8 cellular contexts compared by ENCODE assay signal in genomic region chr21:26965567-26966359, GRCh38. TPM values are rescaled to one million over a fixed set of nuclear protein-coding genes. Genes with fewer than 3 reads are reported as not detected.
DNase-seq lines count a peak whose midpoint lies in the region; ATAC-seq, FAIRE-seq and TF ChIP-seq lines count a peak whose summit lies in the region.

No MANE protein-coding gene starts in this region.

- H2AFZ ChIP-seq in PC-9 = no peak overlapping the region

- no TSS peak for BruUV-seq in PC-9 (replicated peaks; lab: Mats Ljungman, UMichigan)

- H3K27ac ChIP-seq in esophagus muscularis mucosa (replicated peaks in 1 of 4) (peak overlapping the region; percentile 75 to 90 (median 83)), PC-9 (no peak overlapping the region)

- H3K9me3 ChIP-seq in esophagus muscularis mucosa (no peaks in the 10 kb centered on the region), T-helper 17 cell (ENCODE audit: control insufficient read depth, low read length, poor library complexity, severe bottlenecking) (no peaks in the 10 kb centered on the region), PC-9 (ENCODE audit: insufficient read depth, low read depth) (no peaks in the 10 kb centered on the region)

- CTCF ChIA-PET in PC-9 (lab: Charles Lee) = no interaction called here

- H3F3A ChIP-seq in PC-9 (ENCODE audit: insufficient read depth, low read depth) = no peaks in the 10 kb centered on the region

- H3K4me3 ChIP-seq in esophagus muscularis mucosa (peak overlapping the region; percentile 64 to 76 (median 69)), PC-9 (no peak overlapping the region)

- H3K27me3 ChIP-seq in esophagus muscularis mucosa (peaks cover 0 to 11% (median 0%) of the 10 kb centered on the region in 4 donors), PC-9 (ENCODE audit: insufficient read depth, low read depth) (no peaks in the 10 kb centered on the region)

- TF ChIP-seq CTCF in esophagus muscularis mucosa (IDR thresholded peaks at IDR 0.05) = peak; percentile 6 to 64 (median 39)
- no peak for TF ChIP-seq CTCF in PC-9 (conservative IDR thresholded peaks at IDR 0.05)

- TF ChIP-seq EP300 in esophagus muscularis mucosa (IDR thresholded peaks at IDR 0.05) = no peak

- intact Hi-C loops in esophagus muscularis mucosa (cut with DNase I) = no loop called here
- intact Hi-C loops in PC-9 (cut with micrococcal nuclease; ENCODE audit: unreplicated experiment) = no loop called here

- peaks cover 4% of the 10 kb centered on the region for H3K4me1 Mint-ChIP-seq in T-helper 17 cell

- H3K4me3 Mint-ChIP-seq in T-helper 17 cell = no peak overlapping the region

- H3K4me2 ChIP-seq in PC-9 = no peak overlapping the region

- peaks cover 57% of the 10 kb centered on the region for H3K27me3 Mint-ChIP-seq in T-helper 17 cell

- ATAC-seq in T-helper 17 cell = no peak

- DNase-seq in AG08396 (ENCODE audit: low spot score) (peak; percentile 68), NCI-H1930 (lab: John Stamatoyannopoulos, UW) (peak; percentile 61 to 64), esophagus muscularis mucosa (ENCODE audit: extremely low spot score) (no peak), myocyte (ENCODE audit: low read depth) (peak; percentile 81), DMS153 treated with DMSO at 0.1 percent for 48 hours (lab: John Stamatoyannopoulos, UW; ENCODE audit: unreplicated experiment) (no peak), T-helper 17 cell (no peak), GM12892 (ENCODE audit: insufficient read length) (no peak), PC-9 (no peak)

- no peak overlapping the region for H3K27ac Mint-ChIP-seq in T-helper 17 cell

- H3K9me2 ChIP-seq in PC-9 (ENCODE audit: insufficient read depth) = no peaks in the 10 kb centered on the region

- FAIRE-seq in GM12892 (lab: Jason Lieb, UNC) = no peak

- no peaks in the 10 kb centered on the region for H3K79me2 ChIP-seq in PC-9 (ENCODE audit: low read depth)

- POLR2A ChIA-PET in PC-9 (lab: Charles Lee; ENCODE audit: unreplicated experiment) = no interaction called here

- no peak for TF ChIP-seq POLR2A in esophagus muscularis mucosa (IDR thresholded peaks at IDR 0.05; ENCODE audit: low read depth)
- no peak for TF ChIP-seq POLR2A in GM12892 (IDR thresholded peaks at IDR 0.05; ENCODE audit: low read depth, low read length)

- no peaks in the 10 kb centered on the region for H4K20me1 ChIP-seq in PC-9 (ENCODE audit: insufficient read depth)

- H3K36me3 Mint-ChIP-seq in T-helper 17 cell (ENCODE audit: low read depth) = no peaks in the 10 kb centered on the region

- peaks cover 8 to 68% (median 63%) of the 10 kb centered on the region in 4 donors for H3K4me1 ChIP-seq in esophagus muscularis mucosa
- no peaks in the 10 kb centered on the region for H3K4me1 ChIP-seq in PC-9 (replicated peaks; ENCODE audit: insufficient read depth)

- no peaks in the 10 kb centered on the region for H3K36me3 ChIP-seq in esophagus muscularis mucosa
- H3K36me3 ChIP-seq in PC-9 (ENCODE audit: low read depth) = no peaks in the 10 kb centered on the region

- WGBS in esophagus muscularis mucosa = 13% methylated on average over 22 of the region's 90 CpGs

RNA-seq across cellular contexts. Expression of gene ADAMTS5, which starts 1.1 kb away (rescaled TPM):
- total RNA-seq in esophagus muscularis mucosa (10 to 100 TPM; 14.4 to 34.5 (median 20.8) TPM), myocyte (34.5 and 44.7 TPM in 2 replicates), T-helper 17 cell (not detected), PC-9 (2021) (not detected in 2 replicates)
- 35.7 TPM for polyA plus RNA-seq in myocyte (2012)
- polyA plus RNA-seq in GM12892 (2012; ENCODE audit: missing spikeins) = not detected

Comparison
In these comparisons a context has a peak if more than half of its experiments do, and no peak if none do; other contexts are left out.
1. DNase-seq: peak in AG08396 (single experiment), NCI-H1930 (2 of 2) and myocyte (single experiment); none in esophagus muscularis mucosa (single experiment), DMS153 treated with DMSO at 0.1 percent for 48 hours (single experiment), T-helper 17 cell (0 of 3), GM12892 (single experiment) and PC-9 (0 of 2).
2. RNA of gene ADAMTS5, which starts 1.1 kb away (total RNA-seq): 34.5 to 44.7 TPM in myocyte and 14.4 to 34.5 TPM in esophagus muscularis mucosa; not detected in T-helper 17 cell and not detected in PC-9; every median in the first group is over 10 times any median in the second.